Comparison of ENCODE assay signal across 23 cellular contexts in the genomic region with DNA sequence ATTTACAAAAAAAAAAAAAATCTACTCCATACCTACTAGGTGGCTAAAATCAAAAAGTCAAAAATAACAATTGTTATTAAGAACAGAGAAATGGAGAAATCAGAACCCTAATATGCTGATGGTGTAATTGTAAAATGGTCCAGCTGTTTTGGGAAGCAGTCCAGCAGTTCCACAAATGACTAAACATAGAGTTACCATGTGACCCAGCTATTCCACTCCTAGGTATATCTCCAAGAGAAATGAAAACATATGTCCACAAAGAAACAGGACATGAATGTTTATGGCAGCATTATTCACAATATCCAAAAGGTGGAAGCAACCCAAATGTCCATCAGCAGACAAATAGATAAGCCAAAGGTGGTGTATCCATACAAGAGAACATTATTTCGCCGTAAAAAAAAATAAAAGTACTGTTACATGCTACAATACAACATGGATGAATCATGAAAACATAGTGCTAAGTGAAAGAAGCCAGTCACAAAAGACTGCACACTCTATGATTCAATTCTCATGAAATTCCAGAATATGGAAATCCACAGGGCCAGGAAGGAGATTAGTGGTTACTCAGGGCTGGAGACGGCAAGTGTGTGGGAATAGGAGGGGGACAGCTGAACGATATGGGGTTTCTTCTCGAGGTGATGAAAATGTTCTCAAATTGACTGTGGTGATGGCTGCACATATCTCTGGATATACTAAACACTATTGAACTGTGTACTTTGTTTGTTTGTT. TPM values are rescaled to one million over a fixed set of nuclear protein-coding genes. Genes with fewer than 3 reads are reported as not detected.
DNase-seq lines count a peak whose midpoint lies in the region; ATAC-seq, FAIRE-seq and TF ChIP-seq lines count a peak whose summit lies in the region.
"Had no signal": no experiment of that assay in that cellular context is flagged by ENCODE, and none has a peak within 500 bp of the region (broad histone marks: within the 10 kb centered on the region; RNA-seq: fewer than 3 reads in every experiment).

No MANE protein-coding gene starts in this region.

- 65 to 91% (median 74%) methylated on average over 5 of the region's 5 CpGs for WGBS in psoas muscle, 3 donors

- H3K27ac ChIP-seq in psoas muscle, result peak overlapping the region; percentile 85

- H3K4me1 ChIP-seq in psoas muscle, result peaks cover 30% of the 10 kb centered on the region

- H3K27me3 ChIP-seq in psoas muscle (ENCODE audit: insufficient read depth in 3 of 3, low read length in 2 of 3), result no peaks in the 10 kb centered on the region

- H3K27me3 Mint-ChIP-seq in activated T-helper 2 cell treated with anti-CD3 and anti-CD28 coated beads, Interferon-gamma antibody, Interleukin-2, Interleukin-4, amounts not matched to agents 10 μg/mL and 5 μg/mL and 100 μg/mL, durations not matched to agents 14 hours and 24 hours and 36 hours (ENCODE audit: low read depth), result peaks cover 55% of the 10 kb centered on the region

- H3K9me3 ChIP-seq in psoas muscle, result no peaks in the 10 kb centered on the region

- H3K4me3 ChIP-seq in psoas muscle, result no peak overlapping the region

- no peak overlapping the region for H3K27ac Mint-ChIP-seq in activated T-helper 2 cell treated with anti-CD3 and anti-CD28 coated beads, Interferon-gamma antibody, Interleukin-2, Interleukin-4, amounts not matched to agents 10 μg/mL and 5 μg/mL and 100 μg/mL, durations not matched to agents 14 hours and 24 hours and 36 hours
- H3K27ac Mint-ChIP-seq: CD14-positive monocyte, H9 had no signal

- no peak for TF ChIP-seq CTCF in psoas muscle (IDR thresholded peaks at IDR 0.05)

- intact Hi-C loops in psoas muscle (cut with DNase I), result loop anchor here in 1 of 2 donors (5.0 kb wide), 3 partner anchors 91 to 386 kb away; no protein-coding TSS in a partner anchor
- intact Hi-C loops in activated T-helper 2 cell treated with anti-CD3 and anti-CD28 coated beads, Interferon-gamma antibody, Interleukin-2, Interleukin-4, amounts not matched to agents 10 μg/mL and 5 μg/mL and 100 μg/mL, durations not matched to agents 14 hours and 24 hours and 36 hours (cut with micrococcal nuclease), result no loop called here

- no peaks in the 10 kb centered on the region for H3K36me3 ChIP-seq in psoas muscle (ENCODE audit: insufficient read depth in 1 of 2, low read depth in 1 of 2)

- H3K4me3 Mint-ChIP-seq in activated T-helper 2 cell treated with anti-CD3 and anti-CD28 coated beads, Interferon-gamma antibody, Interleukin-2, Interleukin-4, amounts not matched to agents 10 μg/mL and 5 μg/mL and 100 μg/mL, durations not matched to agents 14 hours and 24 hours and 36 hours (ENCODE audit: low read depth), result no peak overlapping the region
- H3K4me3 Mint-ChIP-seq: CD14-positive monocyte, H9 had no signal

- H3K9me3 Mint-ChIP-seq in activated T-helper 2 cell treated with anti-CD3 and anti-CD28 coated beads, Interferon-gamma antibody, Interleukin-2, Interleukin-4, amounts not matched to agents 10 μg/mL and 5 μg/mL and 100 μg/mL, durations not matched to agents 14 hours and 24 hours and 36 hours, result no peaks in the 10 kb centered on the region
- H3K9me3 Mint-ChIP-seq: CD14-positive monocyte, H9 had no signal

- FAIRE-seq in GM19239 (lab: Jason Lieb, UNC), result peak; percentile 18
- FAIRE-seq: A204.1, D721Med had no signal

- no peak for ATAC-seq in psoas muscle
- ATAC-seq in GM21723 (IDR thresholded peaks at IDR 0.05; ENCODE audit: unreplicated experiment), result no peak
- ATAC-seq in HG02885 (IDR thresholded peaks at IDR 0.05; ENCODE audit: poor library complexity, unreplicated experiment), result no peak

- peaks cover 10% of the 10 kb centered on the region for H3K4me1 Mint-ChIP-seq in activated T-helper 2 cell treated with anti-CD3 and anti-CD28 coated beads, Interferon-gamma antibody, Interleukin-2, Interleukin-4, amounts not matched to agents 10 μg/mL and 5 μg/mL and 100 μg/mL, durations not matched to agents 14 hours and 24 hours and 36 hours (ENCODE audit: low read depth)
- H3K4me1 Mint-ChIP-seq: CD14-positive monocyte had no signal

- H3K36me3 Mint-ChIP-seq in activated T-helper 2 cell treated with anti-CD3 and anti-CD28 coated beads, Interferon-gamma antibody, Interleukin-2, Interleukin-4, amounts not matched to agents 10 μg/mL and 5 μg/mL and 100 μg/mL, durations not matched to agents 14 hours and 24 hours and 36 hours (ENCODE audit: low read depth), result no peaks in the 10 kb centered on the region
- H3K36me3 Mint-ChIP-seq: CD14-positive monocyte had no signal

- DNase-seq in GM19239 (ENCODE audit: insufficient read length, low spot score), result no peak
- DNase-seq in RPMI7951 (ENCODE audit: low read depth), result peak; percentile 43
- peak; percentile 62 for DNase-seq in fibroblast of peridontal ligament (ENCODE audit: extremely low read depth)
- DNase-seq in psoas muscle, result no peak
- DNase-seq in activated T-helper 2 cell treated with anti-CD3 and anti-CD28 coated beads, Interferon-gamma antibody, Interleukin-2, Interleukin-4, amounts not matched to agents 10 μg/mL and 5 μg/mL and 100 μg/mL, durations not matched to agents 14 hours and 24 hours and 36 hours (ENCODE audit: low spot score), result no peak
- no peak for DNase-seq in nucleus accumbens (lab: John Stamatoyannopoulos, UW)
- DNase-seq: DMS53, GF-D8, H9, MM.1S, NCI-H1048, NCI-H1417 treated with DMSO at 0.1 percent for 48 hours, NCI-H187 treated with DMSO at 0.1 percent for 48 hours, NCI-H2107, NCI-H446 treated with DMSO at 0.1 percent for 48 hours, NCI-H526 treated with DMSO at 0.1 percent for 48 hours, OCI-M1, SHP77 had no signal

RNA-seq across cellular contexts. Expression of a gene that starts 9.1 kb away (rescaled TPM):
- 4.2 and 6.5 TPM in 2 replicates for total RNA-seq in RPMI7951 (2014; rRNA removed; shearing (Covaris generic))
- 10 to 100 TPM; 19.4 to 25.3 (median 23.1) TPM for total RNA-seq in psoas muscle
- polyA plus RNA-seq in psoas muscle, result 10 to 100 TPM in 2 of 3 donors, 1 to 10 TPM in 1; 2.3 to 14.9 (median 10.2) TPM
- total RNA-seq in activated T-helper 2 cell treated with anti-CD3 and anti-CD28 coated beads, Interferon-gamma antibody, Interleukin-2, Interleukin-4, amounts not matched to agents 10 μg/mL and 5 μg/mL and 100 μg/mL, durations not matched to agents 14 hours and 24 hours and 36 hours, result 0.62 and 0.66 TPM in 2 replicates
- total RNA-seq: H9 had no signal

RNA-seq across cellular contexts. Expression of a gene that starts 23.3 kb away (rescaled TPM):
- 12.7 and 22.6 TPM in 2 replicates for total RNA-seq in RPMI7951 (2014; rRNA removed; shearing (Covaris generic))
- 10 to 100 TPM; 14.3 to 26.0 (median 18.3) TPM for total RNA-seq in psoas muscle
- 10 to 100 TPM; 11.1 to 21.4 (median 14.2) TPM for polyA plus RNA-seq in psoas muscle
- 13.2 and 17.6 TPM in 2 replicates for total RNA-seq in activated T-helper 2 cell treated with anti-CD3 and anti-CD28 coated beads, Interferon-gamma antibody, Interleukin-2, Interleukin-4, amounts not matched to agents 10 μg/mL and 5 μg/mL and 100 μg/mL, durations not matched to agents 14 hours and 24 hours and 36 hours

Comparison
In these comparisons a context has a peak if more than half of its experiments do, and no peak if none do; other contexts are left out.
1. DNase-seq: peak in RPMI7951 (single experiment) and fibroblast of peridontal ligament (single experiment); none in GM19239 (single experiment), psoas muscle (0 of 2), activated T-helper 2 cell treated with anti-CD3 and anti-CD28 coated beads, Interferon-gamma antibody, Interleukin-2, Interleukin-4, amounts not matched to agents 10 μg/mL and 5 μg/mL and 100 μg/mL, durations not matched to agents 14 hours and 24 hours and 36 hours (single experiment) and nucleus accumbens (0 of 56).